In genomic region chr1:61081135-61081636, GRCh38 we compare ENCODE assay signal across 8 cellular contexts. TPM values are rescaled to one million over a fixed set of nuclear protein-coding genes. Genes with fewer than 3 reads are reported as not detected.
DNase-seq lines count a peak whose midpoint lies in the region; ATAC-seq, FAIRE-seq and TF ChIP-seq lines count a peak whose summit lies in the region.

No MANE protein-coding gene starts in this region.

- ATAC-seq in activated CD4-positive, alpha-beta T cell treated with anti-CD3 and anti-CD28 coated beads for 36 hours = no peak
- ATAC-seq in thoracic aorta (ENCODE audit: insufficient number of reproducible peaks, low FRiP score, low read depth) = no peak
- no peak for ATAC-seq in GM21825 (IDR thresholded peaks at IDR 0.05; ENCODE audit: unreplicated experiment)
- ATAC-seq in left lobe of liver = no peak

- H3K36me3 ChIP-seq in kidney (ENCODE audit: control insufficient read depth in 1 of 2, insufficient read depth in 2 of 2, low read length in 2 of 2) (no peaks in the 10 kb centered on the region), thoracic aorta (no peaks in the 10 kb centered on the region)

- H3K27ac ChIP-seq in kidney (ENCODE audit: low read depth in 2 of 2, low read length in 2 of 2) = peak overlapping the region; percentile 58 to 82
- peak overlapping the region; percentile 79 to 87 for H3K27ac ChIP-seq in thoracic aorta

- peak overlapping the region; percentile 11 for H3K27ac Mint-ChIP-seq in activated CD4-positive, alpha-beta T cell treated with anti-CD3 and anti-CD28 coated beads for 36 hours
- peak overlapping the region; percentile 74 for H3K27ac Mint-ChIP-seq in activated naive CD8-positive, alpha-beta T cell

- DNase-seq in activated CD4-positive, alpha-beta T cell treated with anti-CD3 and anti-CD28 coated beads for 36 hours = no peak
- DNase-seq in activated CD4-positive, alpha-beta T cell treated with anti-CD3 and anti-CD28 coated beads for 48 hours = no peak
- DNase-seq in kidney = no peak
- DNase-seq in thoracic aorta (ENCODE audit: low spot score) = no peak
- DNase-seq in left lobe of liver (ENCODE audit: low spot score) = no peak
- no peak for DNase-seq in C1 segment of cervical spinal cord (lab: John Stamatoyannopoulos, UW)

- H3K27me3 Mint-ChIP-seq in activated CD4-positive, alpha-beta T cell treated with anti-CD3 and anti-CD28 coated beads for 36 hours = peaks cover 15% of the 10 kb centered on the region
- H3K27me3 Mint-ChIP-seq in activated naive CD8-positive, alpha-beta T cell = no peaks in the 10 kb centered on the region

- no peaks in the 10 kb centered on the region for H3K27me3 ChIP-seq in thoracic aorta (replicated peaks; ENCODE audit: insufficient read depth)

- H3K4me1 ChIP-seq in kidney (ENCODE audit: control insufficient read depth in 1 of 2, insufficient read depth in 1 of 2, low read depth in 1 of 2, low read length in 2 of 2) (peaks cover 16 to 28% of the 10 kb centered on the region in 2 donors), thoracic aorta (ENCODE audit: control insufficient read depth in 1 of 2, low read depth in 2 of 2) (peaks cover 24 to 32% of the 10 kb centered on the region in 2 donors)

- H3K4me3 Mint-ChIP-seq in activated CD4-positive, alpha-beta T cell treated with anti-CD3 and anti-CD28 coated beads for 36 hours = peak overlapping the region; percentile 82
- peak overlapping the region; percentile 84 for H3K4me3 Mint-ChIP-seq in activated naive CD8-positive, alpha-beta T cell

- TF ChIP-seq CTCF in kidney (IDR thresholded peaks at IDR 0.05; ENCODE audit: borderline replicate concordance, extremely low read depth, insufficient read depth) (no peak), thoracic aorta (IDR thresholded peaks at IDR 0.05) (no peak)

- no peak for FAIRE-seq in kidney (lab: Jason Lieb, UNC)

- no peaks in the 10 kb centered on the region for H3K36me3 Mint-ChIP-seq in activated CD4-positive, alpha-beta T cell treated with anti-CD3 and anti-CD28 coated beads for 36 hours (ENCODE audit: low read depth)
- no peaks in the 10 kb centered on the region for H3K36me3 Mint-ChIP-seq in activated naive CD8-positive, alpha-beta T cell

- CTCF ChIA-PET in activated CD4-positive, alpha-beta T cell treated with anti-CD3 and anti-CD28 coated beads for 36 hours (lab: Charles Lee) = interaction anchor here (0.7 to 6.6 kb wide), 3 partner anchors 24 to 564 kb away, joined by 3 to 60 read pairs (median 3); no protein-coding TSS in a partner anchor

- POLR2A ChIA-PET in activated CD4-positive, alpha-beta T cell treated with anti-CD3 and anti-CD28 coated beads for 36 hours (lab: Charles Lee) = interaction anchor here (1.0 kb wide), 1 partner anchor 190 kb away, joined by 5 read pairs; no protein-coding TSS in a partner anchor

- peak overlapping the region; percentile 75 to 83 for H3K4me3 ChIP-seq in kidney (ENCODE audit: low read length in 2 of 2)
- H3K4me3 ChIP-seq in thoracic aorta = peak overlapping the region; percentile 96

- H3K9me3 ChIP-seq in kidney (ENCODE audit: control insufficient read depth in 1 of 2, low read length in 2 of 2) = no peaks in the 10 kb centered on the region
- no peaks in the 10 kb centered on the region for H3K9me3 ChIP-seq in thoracic aorta

- H3K9ac ChIP-seq in kidney (ENCODE audit: low read length in 2 of 2) = peak overlapping the region; percentile 65 to 76

- intact Hi-C loops in activated CD4-positive, alpha-beta T cell treated with anti-CD3 and anti-CD28 coated beads for 36 hours (cut with DNase I, micrococcal nuclease) = loop anchor here (2.0 to 10.0 kb wide), 5 partner anchors 190 to 1704 kb away; partner anchors contain the start of genes ATG4C (in 1 of the 2) and USP1 (in 1 of the 2)
- intact Hi-C loops in kidney (cut with DNase I) = no loop called here

- peaks cover 57% of the 10 kb centered on the region for H3K4me1 Mint-ChIP-seq in activated CD4-positive, alpha-beta T cell treated with anti-CD3 and anti-CD28 coated beads for 36 hours
- H3K4me1 Mint-ChIP-seq in activated naive CD8-positive, alpha-beta T cell (ENCODE audit: low read depth) = peaks cover 55% of the 10 kb centered on the region

- no peaks in the 10 kb centered on the region for H3K9me3 Mint-ChIP-seq in activated CD4-positive, alpha-beta T cell treated with anti-CD3 and anti-CD28 coated beads for 36 hours (ENCODE audit: low read depth)
- H3K9me3 Mint-ChIP-seq in activated naive CD8-positive, alpha-beta T cell (ENCODE audit: low read depth) = no peaks in the 10 kb centered on the region

RNA-seq across cellular contexts. Expression of gene NFIA, which starts 1.2 kb away (rescaled TPM):
- total RNA-seq in activated CD4-positive, alpha-beta T cell treated with anti-CD3 and anti-CD28 coated beads for 36 hours = 1 to 10 TPM; 3.0 to 3.2 TPM
- total RNA-seq in kidney = 87.5 TPM
- 4.8 TPM for polyA plus RNA-seq in kidney (ENCODE audit: insufficient read depth, low read depth, low replicate concordance)
- 100 to 1,000 TPM in 1 of 2 donors, 10 to 100 TPM in 1; 99.8 to 118 TPM for total RNA-seq in thoracic aorta
- total RNA-seq in left lobe of liver = 69.9 TPM

Comparison
In these comparisons a context has a peak if more than half of its experiments do, and no peak if none do; other contexts are left out.
1. RNA of gene NFIA, which starts 1.2 kb away (total RNA-seq): 99.8 to 118 TPM in thoracic aorta, 87.5 TPM in kidney (single experiment) and 69.9 TPM in left lobe of liver (single experiment); 3.0 to 3.2 TPM in activated CD4-positive, alpha-beta T cell treated with anti-CD3 and anti-CD28 coated beads for 36 hours; every median in the first group is over 10 times any median in the second.